In genomic region chr6:15401769-15402250, GRCh38 we compare ENCODE assay signal across 12 cellular contexts.
DNase-seq lines count a peak whose midpoint lies in the region; ATAC-seq and TF ChIP-seq lines count a peak whose summit lies in the region.
"Had no signal": no experiment of that assay in that cellular context is flagged by ENCODE, and none has a peak within 500 bp of the region (broad histone marks: within the 10 kb centered on the region; RNA-seq: fewer than 3 reads in every experiment).

No MANE protein-coding gene starts in this region.

- CTCF ChIA-PET in CD4-positive, alpha-beta T cell (lab: Charles Lee), result interaction anchor here (0.7 to 1.2 kb wide), 3 partner anchors 14 to 224 kb away, joined by 3 to 4 read pairs (median 3); no protein-coding TSS in a partner anchor

- no peak for ATAC-seq in CD4-positive, alpha-beta T cell (ENCODE audit: poor library complexity)
- ATAC-seq: left ventricle myocardium superior had no signal

- no peaks in the 10 kb centered on the region for H3K9me3 Mint-ChIP-seq in CD4-positive, alpha-beta T cell
- H3K9me3 Mint-ChIP-seq in dendritic cell treated with granulocyte-macrophage colony-stimulating factor and Interleukin-4, amounts not matched to agents 40 ng/mL and 50 ng/mL, for 4 days, result no peaks in the 10 kb centered on the region

- TF ChIP-seq CTCF in CD4-positive, alpha-beta T cell (IDR thresholded peaks at IDR 0.05), result no peak

- H3K36me3 ChIP-seq in HUES6 (ENCODE audit: control insufficient read depth, insufficient read depth, low read length) (no peaks in the 10 kb centered on the region), neuron (ENCODE audit: insufficient read depth, low read length) (no peaks in the 10 kb centered on the region)

- no peak overlapping the region for H2AFZ ChIP-seq in neuron (ENCODE audit: low read depth, low read length)

- intact Hi-C loops in CD4-positive, alpha-beta T cell (cut with DNase I, micrococcal nuclease), result no loop called here
- intact Hi-C loops in dendritic cell treated with granulocyte-macrophage colony-stimulating factor and Interleukin-4, amounts not matched to agents 40 ng/mL and 50 ng/mL, for 4 days (cut with micrococcal nuclease), result loop anchor here (5.0 kb wide), 1 partner anchor 35 kb away; no protein-coding TSS in a partner anchor

- peak overlapping the region; percentile 53 for H3K27ac Mint-ChIP-seq in CD4-positive, alpha-beta T cell
- peak overlapping the region; percentile 45 for H3K27ac Mint-ChIP-seq in dendritic cell treated with granulocyte-macrophage colony-stimulating factor and Interleukin-4, amounts not matched to agents 40 ng/mL and 50 ng/mL, for 4 days

- POLR2A ChIA-PET in CD4-positive, alpha-beta T cell (lab: Charles Lee), result interaction anchor here (1.2 to 2.4 kb wide), 4 partner anchors 11 to 157 kb away, joined by 3 to 6 read pairs (median 4); no protein-coding TSS in a partner anchor

- H3K4me3 ChIP-seq in HUES6 (ENCODE audit: low read depth, low read length), result no peak overlapping the region
- H3K4me3 ChIP-seq in neuron (ENCODE audit: low read length), result peak overlapping the region; percentile 50

- H3K4me1 Mint-ChIP-seq in CD4-positive, alpha-beta T cell (ENCODE audit: low read depth), result peaks cover 92% of the 10 kb centered on the region
- H3K4me1 Mint-ChIP-seq in dendritic cell treated with granulocyte-macrophage colony-stimulating factor and Interleukin-4, amounts not matched to agents 40 ng/mL and 50 ng/mL, for 4 days (ENCODE audit: low read depth), result peaks cover 83% of the 10 kb centered on the region

- peaks cover 92% of the 10 kb centered on the region for H3K4me1 ChIP-seq in HUES6 (ENCODE audit: control insufficient read depth, insufficient read depth, low read length)
- H3K4me1 ChIP-seq in neuron (ENCODE audit: insufficient read depth, low read length), result peaks cover 70% of the 10 kb centered on the region

- H3K27me3 Mint-ChIP-seq in CD4-positive, alpha-beta T cell, result no peaks in the 10 kb centered on the region
- H3K27me3 Mint-ChIP-seq in dendritic cell treated with granulocyte-macrophage colony-stimulating factor and Interleukin-4, amounts not matched to agents 40 ng/mL and 50 ng/mL, for 4 days, result no peaks in the 10 kb centered on the region

- H3K27ac ChIP-seq in CD4-positive, alpha-beta T cell (ENCODE audit: low read depth, low read length), result no peak overlapping the region
- H3K27ac ChIP-seq in HUES6 (ENCODE audit: low read depth, low read length), result 0 out of 2 replicates have a peak overlapping the region, but pooled peaks have one; percentile 23

- DNase-seq in CD4-positive, alpha-beta T cell, result no peak
- DNase-seq in NCI-H1694 (lab: John Stamatoyannopoulos, UW) (no peak), DMS79 (lab: John Stamatoyannopoulos, UW) (no peak), Kasumi-1 (lab: John Stamatoyannopoulos, UW) (no peak), MV-4-11 (lab: John Stamatoyannopoulos, UW) (no peak)
- DNase-seq: aorta, DND-41, left ventricle myocardium superior, NCI-H1417 treated with DMSO at 0.1 percent for 48 hours had no signal

- no peak overlapping the region for H3K9ac ChIP-seq in HUES6 (ENCODE audit: low read length)

- no peaks in the 10 kb centered on the region for H3K27me3 ChIP-seq in CD4-positive, alpha-beta T cell (ENCODE audit: control insufficient read depth, insufficient read depth, low read length)
- H3K27me3 ChIP-seq in HUES6 (ENCODE audit: control insufficient read depth, insufficient read depth, low read length) (no peaks in the 10 kb centered on the region), neuron (ENCODE audit: insufficient read depth, low read length) (no peaks in the 10 kb centered on the region)

- no peak overlapping the region for H3K4me3 Mint-ChIP-seq in CD4-positive, alpha-beta T cell
- H3K4me3 Mint-ChIP-seq in dendritic cell treated with granulocyte-macrophage colony-stimulating factor and Interleukin-4, amounts not matched to agents 40 ng/mL and 50 ng/mL, for 4 days, result no peak overlapping the region

- H3K36me3 Mint-ChIP-seq in CD4-positive, alpha-beta T cell (ENCODE audit: low read depth), result no peaks in the 10 kb centered on the region
- no peaks in the 10 kb centered on the region for H3K36me3 Mint-ChIP-seq in dendritic cell treated with granulocyte-macrophage colony-stimulating factor and Interleukin-4, amounts not matched to agents 40 ng/mL and 50 ng/mL, for 4 days (ENCODE audit: low read depth)

- H3K9me3 ChIP-seq in CD4-positive, alpha-beta T cell (ENCODE audit: control insufficient read depth, low read length), result no peaks in the 10 kb centered on the region
- H3K9me3 ChIP-seq in HUES6 (ENCODE audit: control insufficient read depth, insufficient read depth, low read depth, low read length) (no peaks in the 10 kb centered on the region), neuron (ENCODE audit: low read length) (no peaks in the 10 kb centered on the region)
